21 cellular contexts compared by ENCODE assay signal in genomic region chr2:29405266-29405665, GRCh38.
"Had no signal": no experiment of that assay in that cellular context is flagged by ENCODE, and none has a peak within 500 bp of the region (broad histone marks: within the 10 kb centered on the region; RNA-seq: fewer than 3 reads in every experiment).

No MANE protein-coding gene starts in this region.

- H3K27me3 ChIP-seq: brain microvascular endothelial cell, left lung, right atrium auricular region, tibial nerve had no signal

- H3K36me3 ChIP-seq: brain microvascular endothelial cell, left lung, prostate gland, right atrium auricular region, tibial nerve had no signal

- H3K4me1 ChIP-seq: left lung, prostate gland, right atrium auricular region, tibial nerve had no signal

- DNase-seq: activated T-cell treated with anti-CD3 and anti-CD28 coated beads, Interleukin-2, amount 50 U/mL, for 1 hour; aorta; brain microvascular endothelial cell; central memory CD4-positive, alpha-beta T cell; dermis blood vessel endothelial cell; effector CD8-positive, alpha-beta T cell; hippocampal formation; kidney glomerular epithelial cell; left lung; natural killer cell; stimulated activated CD4-positive, alpha-beta T cell treated with anti-CD3 and anti-CD28 coated beads, Interleukin-4, amount 100 ng/mL, for 4 hours; stimulated activated naive CD8-positive, alpha-beta T cell treated with anti-CD3 and anti-CD28 coated beads, Interleukin-15, Interleukin-2, amounts not matched to agents 100 U/mL and 50 U/mL, for 24 hours; substantia nigra; T-helper 9 cell had no signal

- H3K27ac ChIP-seq: brain microvascular endothelial cell, left lung, prostate gland, right atrium auricular region, tibial nerve had no signal

- H3K4me3 ChIP-seq: left lung, lung, prostate gland, right atrium auricular region, tibial nerve had no signal

- ATAC-seq: activated naive CD4-positive, alpha-beta T cell treated with anti-CD3 and anti-CD28 coated beads, Interleukin-2, amount 50 U/mL, for 72 hours; esophagus mucosa; left lung; natural killer cell; stimulated activated naive CD8-positive, alpha-beta T cell treated with anti-CD3 and anti-CD28 coated beads, Interleukin-15, Interleukin-2, amounts not matched to agents 100 U/mL and 50 U/mL, for 24 hours; WTC11 had no signal

- H3K9me3 ChIP-seq: left lung, prostate gland, right atrium auricular region, tibial nerve had no signal
